Comparison of ENCODE assay signal across 21 cellular contexts in the genomic region with DNA sequence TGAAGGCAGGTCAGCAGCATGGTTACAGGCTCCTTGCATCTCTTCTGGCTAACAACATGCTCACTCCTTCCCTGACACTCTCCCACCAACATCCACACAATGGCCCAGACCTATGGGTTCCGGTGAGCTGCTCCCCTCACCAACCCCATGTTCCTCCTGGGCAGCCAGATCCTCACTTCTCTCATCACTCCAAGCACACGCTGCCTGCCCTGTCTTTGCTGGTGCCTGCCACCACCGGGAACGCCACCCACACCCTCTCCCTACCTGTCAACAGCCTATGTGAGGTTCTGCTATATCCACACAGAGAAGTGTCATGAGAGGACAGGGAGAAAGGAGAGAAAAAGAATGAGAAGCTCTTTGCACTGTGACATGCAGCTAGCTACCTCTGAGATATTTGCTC. TPM values are rescaled to one million over a fixed set of nuclear protein-coding genes. Genes with fewer than 3 reads are reported as not detected.
A peak's percentile ranks its signal among the peaks of the same experiment; 100 is the strongest.
DNase-seq lines count a peak whose midpoint lies in the region; ATAC-seq, FAIRE-seq and TF ChIP-seq lines count a peak whose summit lies in the region.
"Had no signal": no experiment of that assay in that cellular context is flagged by ENCODE, and none has a peak within 500 bp of the region (broad histone marks: within the 10 kb centered on the region; RNA-seq: fewer than 3 reads in every experiment).

No MANE protein-coding gene starts in this region.

- TF ChIP-seq CTCF in left ventricle myocardium inferior (IDR thresholded peaks at IDR 0.05; ENCODE audit: borderline replicate concordance), result no peak
- TF ChIP-seq CTCF in mammary epithelial cell (conservative IDR thresholded peaks at IDR 0.05 in 1 of 2, IDR thresholded peaks at IDR 0.05 in 1 of 2; ENCODE audit: extremely low read depth in 1 of 2, insufficient read depth in 1 of 2, low read depth in 1 of 2, low read length in 2 of 2), result no peak
- no peak for TF ChIP-seq CTCF in GM10248 (IDR thresholded peaks at IDR 0.05; ENCODE audit: control extremely low read depth, extremely low read depth, low read depth, missing control alignments)

- H3K9me3 ChIP-seq in left ventricle myocardium inferior (replicated peaks), result no peaks in the 10 kb centered on the region
- no peaks in the 10 kb centered on the region for H3K9me3 ChIP-seq in small intestine (ENCODE audit: control insufficient read depth, low read depth)
- no peaks in the 10 kb centered on the region for H3K9me3 ChIP-seq in mammary epithelial cell (replicated peaks; ENCODE audit: insufficient read depth, low read length)

- POLR2A ChIA-PET in GM10248 (lab: Yijun Ruan, JAX), result no interaction called here

- H3K27me3 Mint-ChIP-seq in activated T-cell treated with anti-CD3 and anti-CD28 coated beads, Interleukin-2, amount 50 U/mL, for 24 hours, result no peaks in the 10 kb centered on the region
- no peaks in the 10 kb centered on the region for H3K27me3 Mint-ChIP-seq in activated T-cell treated with anti-CD3 and anti-CD28 coated beads, Interleukin-2, amount 50 U/mL, for 4 hours (ENCODE audit: low read depth)
- no peaks in the 10 kb centered on the region for H3K27me3 Mint-ChIP-seq in activated T-helper 17 cell treated with anti-CD3 and anti-CD28 coated beads, Interleukin-2, amount 50 U/mL, for 72 hours

- CTCF ChIA-PET in mammary epithelial cell (lab: Charles Lee; ENCODE audit: low non-redundant PET), result no interaction called here
- CTCF ChIA-PET in GM10248 (lab: Yijun Ruan, JAX), result no interaction called here

- H4K20me1 ChIP-seq in mammary epithelial cell (ENCODE audit: insufficient read depth, low read length), result no peaks in the 10 kb centered on the region

- WGBS in small intestine, 3 donors, result 67 to 94% (median 87%) methylated on average over 4 of the region's 4 CpGs
- 82% methylated on average over 3 of the region's 4 CpGs for WGBS in mammary epithelial cell (ENCODE audit: low coverage, missing lambda C conversion rate)

- FAIRE-seq in small intestine (lab: Jason Lieb, UNC), result no peak
- FAIRE-seq: GM12892 had no signal

- intact Hi-C loops in left ventricle myocardium inferior (cut with micrococcal nuclease) (no loop called here), mammary epithelial cell (cut with micrococcal nuclease) (no loop called here)

- peaks cover 6% of the 10 kb centered on the region for H3K4me1 Mint-ChIP-seq in activated T-cell treated with anti-CD3 and anti-CD28 coated beads, Interleukin-2, amount 50 U/mL, for 24 hours (ENCODE audit: low read depth)
- H3K4me1 Mint-ChIP-seq in activated T-cell treated with anti-CD3 and anti-CD28 coated beads, Interleukin-2, amount 50 U/mL, for 4 hours (ENCODE audit: low read depth), result peaks cover 13% of the 10 kb centered on the region
- H3K4me1 Mint-ChIP-seq in activated T-helper 17 cell treated with anti-CD3 and anti-CD28 coated beads, Interleukin-2, amount 50 U/mL, for 72 hours, result peaks cover 5% of the 10 kb centered on the region

- no peak overlapping the region for H3K9ac ChIP-seq in mammary epithelial cell (ENCODE audit: insufficient read depth, low read length)
- H3K9ac ChIP-seq: KMS-11 had no signal

- H3K4me3 ChIP-seq in left ventricle myocardium inferior, result no peak overlapping the region
- no peak overlapping the region for H3K4me3 ChIP-seq in small intestine (ENCODE audit: low read depth in 1 of 2, low read length in 2 of 2)
- no peak overlapping the region for H3K4me3 ChIP-seq in mammary epithelial cell (replicated peaks in 1 of 3; ENCODE audit: insufficient read depth in 1 of 3, low read depth in 2 of 3, low read length in 3 of 3)

- no peak for ATAC-seq in activated T-cell treated with anti-CD3 and anti-CD28 coated beads, Interleukin-2, amount 50 U/mL, for 4 hours
- ATAC-seq in activated T-helper 17 cell treated with anti-CD3 and anti-CD28 coated beads, Interleukin-2, amount 50 U/mL, for 72 hours (replicated peaks), result no peak
- no peak for ATAC-seq in GM19328 (IDR thresholded peaks at IDR 0.05; ENCODE audit: unreplicated experiment)

- BruUV-seq in mammary epithelial cell (replicated peaks; lab: Mats Ljungman, UMichigan), result no TSS peak

- H3K27me3 ChIP-seq in left ventricle myocardium inferior (ENCODE audit: low read depth) (no peaks in the 10 kb centered on the region), small intestine (ENCODE audit: control insufficient read depth in 2 of 2, insufficient read depth in 2 of 2, low read length in 2 of 2) (no peaks in the 10 kb centered on the region), mammary epithelial cell (ENCODE audit: insufficient read depth, low read length) (no peaks in the 10 kb centered on the region)

- H3K9me3 Mint-ChIP-seq in activated T-cell treated with anti-CD3 and anti-CD28 coated beads, Interleukin-2, amount 50 U/mL, for 24 hours, result no peaks in the 10 kb centered on the region
- H3K9me3 Mint-ChIP-seq in activated T-cell treated with anti-CD3 and anti-CD28 coated beads, Interleukin-2, amount 50 U/mL, for 4 hours, result no peaks in the 10 kb centered on the region
- no peaks in the 10 kb centered on the region for H3K9me3 Mint-ChIP-seq in activated T-helper 17 cell treated with anti-CD3 and anti-CD28 coated beads, Interleukin-2, amount 50 U/mL, for 72 hours

- peak overlapping the region; percentile 3 for H3K27ac Mint-ChIP-seq in activated T-cell treated with anti-CD3 and anti-CD28 coated beads, Interleukin-2, amount 50 U/mL, for 24 hours
- peak overlapping the region; percentile 62 for H3K27ac Mint-ChIP-seq in activated T-helper 17 cell treated with anti-CD3 and anti-CD28 coated beads, Interleukin-2, amount 50 U/mL, for 72 hours

- H3K27ac ChIP-seq in left ventricle myocardium inferior (replicated peaks) (peak overlapping the region; percentile 77), small intestine (ENCODE audit: low read depth in 1 of 2, low read length in 1 of 2) (no peak overlapping the region), mammary epithelial cell (ENCODE audit: insufficient read depth, low read depth, low read length) (no peak overlapping the region)
- H3K27ac ChIP-seq: 22Rv1, KMS-11 had no signal

- H3K4me1 ChIP-seq in left ventricle myocardium inferior (peaks cover 44% of the 10 kb centered on the region), small intestine (ENCODE audit: control insufficient read depth in 2 of 2, insufficient read depth in 1 of 2, low read depth in 1 of 2, low read length in 1 of 2) (peaks cover 0 to 13% of the 10 kb centered on the region in 2 donors), mammary epithelial cell (ENCODE audit: insufficient read depth, low read length) (no peaks in the 10 kb centered on the region)

- no peak overlapping the region for H3K4me2 ChIP-seq in mammary epithelial cell (ENCODE audit: insufficient read depth, low read depth, low read length)
- H3K4me2 ChIP-seq: KMS-11 had no signal

- H3K4me3 Mint-ChIP-seq in activated T-cell treated with anti-CD3 and anti-CD28 coated beads, Interleukin-2, amount 50 U/mL, for 24 hours, result no peak overlapping the region
- no peak overlapping the region for H3K4me3 Mint-ChIP-seq in activated T-cell treated with anti-CD3 and anti-CD28 coated beads, Interleukin-2, amount 50 U/mL, for 4 hours
- H3K4me3 Mint-ChIP-seq in activated T-helper 17 cell treated with anti-CD3 and anti-CD28 coated beads, Interleukin-2, amount 50 U/mL, for 72 hours, result no peak overlapping the region
- H3K4me3 Mint-ChIP-seq: CD14-positive monocyte had no signal

- peaks cover 80% of the 10 kb centered on the region for H3K36me3 Mint-ChIP-seq in activated T-cell treated with anti-CD3 and anti-CD28 coated beads, Interleukin-2, amount 50 U/mL, for 24 hours (ENCODE audit: low read depth)
- peaks cover 23% of the 10 kb centered on the region for H3K36me3 Mint-ChIP-seq in activated T-cell treated with anti-CD3 and anti-CD28 coated beads, Interleukin-2, amount 50 U/mL, for 4 hours (ENCODE audit: insufficient read depth)
- peaks cover 74% of the 10 kb centered on the region for H3K36me3 Mint-ChIP-seq in activated T-helper 17 cell treated with anti-CD3 and anti-CD28 coated beads, Interleukin-2, amount 50 U/mL, for 72 hours (ENCODE audit: low read depth)

- no peak for DNase-seq in activated T-cell treated with anti-CD3 and anti-CD28 coated beads, Interleukin-2, amount 50 U/mL, for 24 hours
- DNase-seq in activated T-cell treated with anti-CD3 and anti-CD28 coated beads, Interleukin-2, amount 50 U/mL, for 4 hours, result no peak
- DNase-seq in left ventricle myocardium inferior (peak; percentile 46), small intestine (peak; percentile 9), mammary epithelial cell (no peak), GM10248 (ENCODE audit: extremely low spot score) (no peak)
- DNase-seq: Calu3, H7, NCI-H1417, NCI-H187, NCI-H2107, NCI-H510A, NCI-H774, OCI-M1, SHP77 treated with DMSO at 0.1 percent for 48 hours had no signal

- dilution Hi-C loops in mammary epithelial cell (cut with HindIII; ENCODE audit: low sequenced_read_pairs), result no loop called here

- in situ Hi-C loops in mammary epithelial cell (cut with MboI; ENCODE audit: low sequenced_read_pairs in 2 of 2), result no loop called here

- no peaks in the 10 kb centered on the region for H3K79me2 ChIP-seq in mammary epithelial cell (ENCODE audit: insufficient read depth, low read length)

- H3K36me3 ChIP-seq in left ventricle myocardium inferior (peaks cover 31% of the 10 kb centered on the region), small intestine (ENCODE audit: control insufficient read depth in 2 of 2, insufficient read depth in 2 of 2, low read length in 2 of 2) (peaks cover 5 to 10% of the 10 kb centered on the region in 2 donors), mammary epithelial cell (ENCODE audit: insufficient read depth, low read length) (no peaks in the 10 kb centered on the region)

- no peak overlapping the region for H2AFZ ChIP-seq in mammary epithelial cell (ENCODE audit: low read depth, low read length)

RNA-seq across cellular contexts. Expression of a gene that starts 14.6 kb away (rescaled TPM):
- 10 to 100 TPM; 13.6 to 18.6 (median 14.5) TPM for total RNA-seq in activated T-cell treated with anti-CD3 and anti-CD28 coated beads, Interleukin-2, amount 50 U/mL, for 4 hours
- 10 to 100 TPM; 17.4 to 43.6 TPM for total RNA-seq in activated T-helper 17 cell treated with anti-CD3 and anti-CD28 coated beads, Interleukin-2, amount 50 U/mL, for 72 hours
- total RNA-seq in left ventricle myocardium inferior (16.4 TPM), mammary epithelial cell (10 to 100 TPM; 16.0 to 19.3 TPM)
- polyA plus RNA-seq in small intestine (100 to 1,000 TPM in 1 of 3 donors, 10 to 100 TPM in 2; 30.9 to 150 (median 98.6) TPM), mammary epithelial cell (13.7 TPM)
- polyA minus RNA-seq in mammary epithelial cell, result 21.9 TPM

Comparison
In these comparisons a context has a peak if more than half of its experiments do, and no peak if none do; other contexts are left out.
1. DNase-seq: peak in left ventricle myocardium inferior (single experiment) and small intestine (single experiment); none in activated T-cell treated with anti-CD3 and anti-CD28 coated beads, Interleukin-2, amount 50 U/mL, for 24 hours (single experiment), activated T-cell treated with anti-CD3 and anti-CD28 coated beads, Interleukin-2, amount 50 U/mL, for 4 hours (single experiment), mammary epithelial cell (single experiment) and GM10248 (single experiment).